Comparison of ENCODE assay signal across 10 cellular contexts in genomic region chr5:148403344-148403743, GRCh38. TPM values are rescaled to one million over a fixed set of nuclear protein-coding genes. Genes with fewer than 3 reads are reported as not detected.
A peak's percentile ranks its signal among the peaks of the same experiment; 100 is the strongest.
DNase-seq lines count a peak whose midpoint lies in the region; ATAC-seq and TF ChIP-seq lines count a peak whose summit lies in the region.
"Had no signal": no experiment of that assay in that cellular context is flagged by ENCODE, and none has a peak within 500 bp of the region (broad histone marks: within the 10 kb centered on the region; RNA-seq: fewer than 3 reads in every experiment).

No MANE protein-coding gene starts in this region.

- CTCF ChIA-PET in WTC11 (lab: Charles Lee), result no interaction called here

- peaks cover 61% of the 10 kb centered on the region for H3K36me3 Mint-ChIP-seq in activated naive CD8-positive, alpha-beta T cell treated with anti-CD3 and anti-CD28 coated beads, Interleukin-2, amount 50 U/mL, for 24 hours (ENCODE audit: low read depth)
- H3K36me3 Mint-ChIP-seq in WTC11, result peaks cover 63% of the 10 kb centered on the region

- no peak overlapping the region for H3K4me3 ChIP-seq in brain microvascular endothelial cell (ENCODE audit: low read depth, low read length)

- ATAC-seq in GM21367 (IDR thresholded peaks at IDR 0.05; ENCODE audit: unreplicated experiment) (peak; percentile 89), HG03378 (IDR thresholded peaks at IDR 0.05; ENCODE audit: unreplicated experiment) (peak; percentile 91), sciatic nerve (no peak), WTC11 (no peak)
- no peak for ATAC-seq in activated naive CD8-positive, alpha-beta T cell treated with anti-CD3 and anti-CD28 coated beads, Interleukin-2, amount 50 U/mL, for 24 hours
- ATAC-seq: HCT116 had no signal

- peak overlapping the region; percentile 30 for H3K27ac Mint-ChIP-seq in activated naive CD8-positive, alpha-beta T cell treated with anti-CD3 and anti-CD28 coated beads, Interleukin-2, amount 50 U/mL, for 24 hours
- H3K27ac Mint-ChIP-seq in WTC11, result no peak overlapping the region

- no peaks in the 10 kb centered on the region for H3K27me3 ChIP-seq in brain microvascular endothelial cell (replicated peaks)

- no peak overlapping the region for H3K4me3 Mint-ChIP-seq in activated naive CD8-positive, alpha-beta T cell treated with anti-CD3 and anti-CD28 coated beads, Interleukin-2, amount 50 U/mL, for 24 hours
- H3K4me3 Mint-ChIP-seq in WTC11, result no peak overlapping the region

- H3K36me3 ChIP-seq in brain microvascular endothelial cell (replicated peaks), result peaks cover 36% of the 10 kb centered on the region

- H3K9me3 Mint-ChIP-seq in activated naive CD8-positive, alpha-beta T cell treated with anti-CD3 and anti-CD28 coated beads, Interleukin-2, amount 50 U/mL, for 24 hours, result no peaks in the 10 kb centered on the region
- H3K9me3 Mint-ChIP-seq in WTC11, result no peaks in the 10 kb centered on the region

- DNase-seq in GM10266 (ENCODE audit: extremely low spot score), result peak; percentile 4
- no peak for DNase-seq in activated naive CD8-positive, alpha-beta T cell treated with anti-CD3 and anti-CD28 coated beads, Interleukin-2, amount 50 U/mL, for 24 hours
- DNase-seq in epidermal melanocyte (ENCODE audit: insufficient read length, low spot score), result no peak
- no peak for DNase-seq in sciatic nerve (ENCODE audit: low spot score)
- no peak for DNase-seq in brain microvascular endothelial cell
- no peak for DNase-seq in WTC11 (ENCODE audit: low spot score)
- DNase-seq: stimulated activated CD4-positive, alpha-beta T cell treated with anti-CD3 and anti-CD28 coated beads, Interleukin-4, amount 100 ng/mL, for 4 hours had no signal

- intact Hi-C loops in sciatic nerve (cut with DNase I), result no loop called here

- POLR2A ChIA-PET in WTC11 (lab: Charles Lee), result no interaction called here

- in situ Hi-C loops in brain microvascular endothelial cell (cut with HindIII; ENCODE audit: low pct_ligation_motif_present, low sequenced_read_pairs), result no loop called here

- no peaks in the 10 kb centered on the region for H3K27me3 Mint-ChIP-seq in activated naive CD8-positive, alpha-beta T cell treated with anti-CD3 and anti-CD28 coated beads, Interleukin-2, amount 50 U/mL, for 24 hours
- H3K27me3 Mint-ChIP-seq in WTC11 (ENCODE audit: low read depth), result no peaks in the 10 kb centered on the region

- no peak overlapping the region for H3K27ac ChIP-seq in brain microvascular endothelial cell

- TF ChIP-seq CTCF in GM10266 (IDR thresholded peaks at IDR 0.05; ENCODE audit: control insufficient read depth, insufficient read depth, low read depth, missing control alignments) (no peak), brain microvascular endothelial cell (IDR thresholded peaks at IDR 0.05; ENCODE audit: low read depth, low read length, missing control alignments) (no peak), WTC11 (IDR thresholded peaks at IDR 0.05) (no peak)

- peaks cover 51% of the 10 kb centered on the region for H3K4me1 Mint-ChIP-seq in activated naive CD8-positive, alpha-beta T cell treated with anti-CD3 and anti-CD28 coated beads, Interleukin-2, amount 50 U/mL, for 24 hours
- H3K4me1 Mint-ChIP-seq in WTC11, result peaks cover 10% of the 10 kb centered on the region

TF ChIP-seq in WTC11, 78 proteins besides CTCF, POLR2A, EP300 and RAD21:
- TF ChIP-seq GABPB1 (CRISPR knock-in tag; IDR thresholded peaks at IDR 0.05), result no peak
- no peak for TF ChIP-seq NFATC4 (CRISPR knock-in tag; IDR thresholded peaks at IDR 0.05)
- TF ChIP-seq AFF4 (CRISPR knock-in tag; IDR thresholded peaks at IDR 0.05; ENCODE audit: borderline replicate concordance), result no peak
- TF ChIP-seq STAT6 (CRISPR knock-in tag; conservative IDR thresholded peaks at IDR 0.05; ENCODE audit: low read depth), result no peak
- TF ChIP-seq MYBL2 (CRISPR knock-in tag; IDR thresholded peaks at IDR 0.05), result no peak
- no peak for TF ChIP-seq JAZF1 (CRISPR knock-in tag; IDR thresholded peaks at IDR 0.05)
- no peak for TF ChIP-seq AR (CRISPR knock-in tag; IDR thresholded peaks at IDR 0.05)
- TF ChIP-seq IRF1 (CRISPR knock-in tag; IDR thresholded peaks at IDR 0.05), result no peak
- no peak for TF ChIP-seq ZNF263 (CRISPR knock-in tag; IDR thresholded peaks at IDR 0.05; ENCODE audit: low read depth)
- TF ChIP-seq TEAD4 (CRISPR knock-in tag; IDR thresholded peaks at IDR 0.05), result no peak
- no peak for TF ChIP-seq PRRX2 (CRISPR knock-in tag; IDR thresholded peaks at IDR 0.05)
- TF ChIP-seq RORB (CRISPR knock-in tag; IDR thresholded peaks at IDR 0.05), result no peak
- no peak for TF ChIP-seq OVOL2 (CRISPR knock-in tag; IDR thresholded peaks at IDR 0.05; ENCODE audit: borderline replicate concordance)
- TF ChIP-seq JUN (CRISPR knock-in tag; IDR thresholded peaks at IDR 0.05), result no peak

RNA-seq across cellular contexts. Expression of gene FBXO38, which starts 19.6 kb away (rescaled TPM):
- total RNA-seq in sciatic nerve (58.6 TPM), WTC11 (2021) (30.4 to 35.8 TPM (median 34.8 TPM) in 3 replicates)

Comparison
In these comparisons a context has a peak if more than half of its experiments do, and no peak if none do; other contexts are left out.
1. ATAC-seq: peak in GM21367 (single experiment) and HG03378 (single experiment); none in activated naive CD8-positive, alpha-beta T cell treated with anti-CD3 and anti-CD28 coated beads, Interleukin-2, amount 50 U/mL, for 24 hours (single experiment), sciatic nerve (single experiment) and WTC11 (single experiment).